12 cellular contexts compared by ENCODE assay signal in the genomic region with DNA sequence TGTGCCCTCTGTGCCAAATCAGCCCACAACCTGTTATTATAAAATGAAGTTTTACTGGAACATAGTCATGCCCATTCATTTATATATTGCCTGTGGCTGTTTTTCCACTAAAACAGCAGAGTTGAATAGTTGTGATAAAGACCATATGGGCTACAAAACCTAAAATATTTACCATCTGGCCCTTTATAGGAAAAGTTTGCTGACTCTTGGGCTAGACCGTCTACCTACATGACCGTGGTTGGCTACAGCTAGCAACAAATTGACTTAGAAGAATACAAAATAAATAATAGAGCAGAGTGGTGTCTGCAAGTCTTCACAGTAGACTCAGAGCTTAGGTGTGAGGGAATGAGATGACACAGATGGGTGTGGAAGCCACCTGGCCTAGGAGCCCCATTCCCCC.
"Had no signal": no experiment of that assay in that cellular context is flagged by ENCODE, and none has a peak within 500 bp of the region (broad histone marks: within the 10 kb centered on the region; RNA-seq: fewer than 3 reads in every experiment).

No MANE protein-coding gene starts in this region.

- H3K4me3 Mint-ChIP-seq: activated CD8-positive, alpha-beta T cell treated with anti-CD3 and anti-CD28 coated beads for 36 hours; central memory CD8-positive, alpha-beta T cell; natural killer cell; type B pancreatic cell had no signal

- H3K27ac Mint-ChIP-seq: activated CD8-positive, alpha-beta T cell treated with anti-CD3 and anti-CD28 coated beads for 36 hours; natural killer cell; type B pancreatic cell had no signal

- H3K4me3 ChIP-seq: SJSA1 had no signal

- ATAC-seq: activated CD8-positive, alpha-beta T cell treated with anti-CD3 and anti-CD28 coated beads for 36 hours; left colon; natural killer cell had no signal

- H3K27me3 Mint-ChIP-seq: activated CD8-positive, alpha-beta T cell treated with anti-CD3 and anti-CD28 coated beads for 36 hours; central memory CD8-positive, alpha-beta T cell; type B pancreatic cell had no signal

- H3K9me3 ChIP-seq: SJSA1 had no signal

- H3K27me3 ChIP-seq: SJSA1 had no signal

- H3K27ac ChIP-seq: SJSA1, WERI-Rb-1 had no signal

- DNase-seq: activated CD4-positive, alpha-beta T cell treated with anti-CD3 and anti-CD28 coated beads for 4 hours; activated CD8-positive, alpha-beta memory T cell treated with anti-CD3 and anti-CD28 coated beads, Interleukin-2, amount 50 U/mL, for 48 hours; activated CD8-positive, alpha-beta T cell treated with anti-CD3 and anti-CD28 coated beads for 36 hours; activated naive CD4-positive, alpha-beta T cell; dermis blood vessel endothelial cell; left colon; natural killer cell; occipital lobe; WERI-Rb-1 had no signal

- H3K36me3 Mint-ChIP-seq: natural killer cell had no signal

- H3K9me3 Mint-ChIP-seq: activated CD8-positive, alpha-beta T cell treated with anti-CD3 and anti-CD28 coated beads for 36 hours; central memory CD8-positive, alpha-beta T cell; natural killer cell; type B pancreatic cell had no signal

- H3K4me1 ChIP-seq: SJSA1 had no signal
